27 cellular contexts compared by ENCODE assay signal in the genomic region with DNA sequence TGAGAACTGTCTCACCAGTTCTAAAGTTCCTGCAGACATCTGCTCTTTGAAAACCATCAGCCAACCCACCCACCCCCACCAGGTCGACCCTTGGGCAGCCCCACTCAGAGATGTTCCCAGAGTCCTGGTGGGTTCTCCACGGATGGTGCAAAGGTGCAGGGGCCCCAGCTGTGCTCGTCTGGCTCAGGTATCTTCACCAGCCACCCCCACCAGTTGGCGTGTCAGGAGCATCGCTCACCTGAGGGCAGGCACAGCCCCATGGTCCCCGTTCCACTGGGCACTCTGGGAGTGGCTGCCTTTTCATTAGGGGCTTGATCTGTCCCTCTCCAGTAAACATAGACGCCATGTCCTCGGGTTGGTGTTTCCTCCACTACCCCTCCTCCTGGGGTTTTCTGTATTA.
"Had no signal": no experiment of that assay in that cellular context is flagged by ENCODE, and none has a peak within 500 bp of the region (broad histone marks: within the 10 kb centered on the region; RNA-seq: fewer than 3 reads in every experiment).

No MANE protein-coding gene starts in this region.

- H3K9ac ChIP-seq: neural progenitor cell had no signal

- FAIRE-seq: small intestine, urothelium cell line had no signal

- H3K27ac ChIP-seq: esophagus muscularis mucosa, foreskin keratinocyte, gastroesophageal sphincter, heart left ventricle, hepatocyte, left lung, neural progenitor cell, ovary, psoas muscle, right lobe of liver, thoracic aorta, tibial nerve, upper lobe of left lung had no signal

- H3K4me1 ChIP-seq: foreskin keratinocyte, left lung, psoas muscle, right lobe of liver, tibial nerve had no signal

- H3K9me3 ChIP-seq: esophagus muscularis mucosa, gastroesophageal sphincter, heart left ventricle, left lung, ovary, psoas muscle, right lobe of liver, thoracic aorta, tibial nerve, upper lobe of left lung had no signal

- H3K36me3 ChIP-seq: esophagus muscularis mucosa, gastroesophageal sphincter, heart left ventricle, left lung, neural progenitor cell, ovary, right lobe of liver, thoracic aorta, tibial nerve, upper lobe of left lung had no signal

- DNase-seq: cortex of kidney; effector CD8-positive, alpha-beta T cell; endodermal cell; foreskin keratinocyte; left cardiac atrium; mammary epithelial cell; mesendoderm; midbrain; naive thymus-derived CD4-positive, alpha-beta T cell; nucleus accumbens; ovary; psoas muscle; small intestine; stimulated activated CD4-positive, alpha-beta T cell treated with anti-CD3 and anti-CD28 coated beads, Interleukin-2, amount 100 ng/mL, for 24 hours; stimulated activated CD4-positive, alpha-beta T cell treated with anti-CD3 and anti-CD28 coated beads, Interleukin-4, amount 100 ng/mL, for 24 hours; upper lobe of left lung had no signal

- H3K4me3 ChIP-seq: esophagus muscularis mucosa, gastroesophageal sphincter, heart left ventricle, hepatocyte, left lung, neural progenitor cell, ovary, psoas muscle, right lobe of liver, thoracic aorta, tibial nerve, upper lobe of left lung had no signal

- ATAC-seq: foreskin keratinocyte; gastroesophageal sphincter; heart left ventricle; left cardiac atrium; left lung; naive thymus-derived CD4-positive, alpha-beta T cell; psoas muscle; right lobe of liver; stimulated activated memory B cell treated with anti-CD40 and anti-IgM and Interleukin-4, amounts not matched to agents 10 μg/mL and 1 μg/mL and 100 μg/mL, for 72 hours had no signal

- H3K27me3 ChIP-seq: heart left ventricle, hepatocyte, left lung, neural progenitor cell, ovary, right lobe of liver, tibial nerve, upper lobe of left lung had no signal
